In genomic region chr10:62021116-62021515, GRCh38 we compare ENCODE assay signal across 21 cellular contexts.
DNase-seq lines count a peak whose midpoint lies in the region; TF ChIP-seq lines count a peak whose summit lies in the region.
"Had no signal": no experiment of that assay in that cellular context is flagged by ENCODE, and none has a peak within 500 bp of the region (broad histone marks: within the 10 kb centered on the region; RNA-seq: fewer than 3 reads in every experiment).

No MANE protein-coding gene starts in this region.

- TF ChIP-seq CTCF in chondrocyte (IDR thresholded peaks at IDR 0.05) = no peak
- no peak for TF ChIP-seq CTCF in spleen (IDR thresholded peaks at IDR 0.05 in 8 of 11, conservative IDR thresholded peaks at IDR 0.05 in 3 of 11)

- peaks cover 91% of the 10 kb centered on the region for H3K36me3 Mint-ChIP-seq in activated T-cell treated with anti-CD3 and anti-CD28 coated beads, Interleukin-2, amount 50 U/mL, for 24 hours (ENCODE audit: low read depth)
- peaks cover 6% of the 10 kb centered on the region for H3K36me3 Mint-ChIP-seq in chondrocyte (ENCODE audit: low read depth)

- H3F3A ChIP-seq in GM23248 (ENCODE audit: insufficient read depth) = peaks cover 58% of the 10 kb centered on the region

- peaks cover 12% of the 10 kb centered on the region for H3K79me2 ChIP-seq in GM23248 (ENCODE audit: insufficient read depth)

- WGBS in GM23248 (ENCODE audit: low coverage in 1 of 2, low lambda C conversion rate in 2 of 2, missing lambda C conversion rate in 2 of 2), 2 experiments = 32 to 33% methylated on average over 1 of the region's 1 CpG
- 72 to 86% (median 79%) methylated on average over 1 of the region's 1 CpG for WGBS in spleen, 5 donors

- peaks cover 70% of the 10 kb centered on the region for H3K4me1 ChIP-seq in GM23248 (ENCODE audit: insufficient read depth)
- peaks cover 40 to 93% (median 67%) of the 10 kb centered on the region in 6 donors for H3K4me1 ChIP-seq in spleen

- H3K27me3 ChIP-seq in GM23248 (replicated peaks; ENCODE audit: insufficient read depth) (no peaks in the 10 kb centered on the region), spleen (replicated peaks in 1 of 7) (no peaks in the 10 kb centered on the region)

- H3K27me3 Mint-ChIP-seq in activated T-cell treated with anti-CD3 and anti-CD28 coated beads, Interleukin-2, amount 50 U/mL, for 24 hours = no peaks in the 10 kb centered on the region
- H3K27me3 Mint-ChIP-seq in chondrocyte (ENCODE audit: low read depth) = no peaks in the 10 kb centered on the region

- no peak overlapping the region for H3K4me3 ChIP-seq in GM23248
- no peak overlapping the region for H3K4me3 ChIP-seq in spleen
- H3K4me3 ChIP-seq: HAP-1 had no signal

- H3K9me3 ChIP-seq in GM23248 (ENCODE audit: low read depth) (no peaks in the 10 kb centered on the region), spleen (no peaks in the 10 kb centered on the region)
- H3K9me3 ChIP-seq: HAP-1 had no signal

- H3K27ac Mint-ChIP-seq in activated T-cell treated with anti-CD3 and anti-CD28 coated beads, Interleukin-2, amount 50 U/mL, for 24 hours = peak overlapping the region; percentile 86
- peak overlapping the region; percentile 45 for H3K27ac Mint-ChIP-seq in chondrocyte (ENCODE audit: unreplicated experiment)

- H4K20me1 ChIP-seq in GM23248 (ENCODE audit: insufficient read depth) = no peaks in the 10 kb centered on the region

- peaks cover 6% of the 10 kb centered on the region for H3K9me3 Mint-ChIP-seq in activated T-cell treated with anti-CD3 and anti-CD28 coated beads, Interleukin-2, amount 50 U/mL, for 24 hours
- H3K9me3 Mint-ChIP-seq in chondrocyte (ENCODE audit: low read depth) = peaks cover 11% of the 10 kb centered on the region

- DNase-seq in activated T-cell treated with anti-CD3 and anti-CD28 coated beads, Interleukin-2, amount 50 U/mL, for 24 hours = no peak
- DNase-seq in activated T-cell treated with anti-CD3 and anti-CD28 coated beads, Interleukin-2, amount 50 U/mL, for 1 hour = no peak
- DNase-seq in GM23248 (no peak), chondrocyte (ENCODE audit: low spot score) (no peak), spleen (no peak), hippocampal formation (lab: John Stamatoyannopoulos, UW) (no peak), activated gamma-delta T cell (lab: John Stamatoyannopoulos, UW) (no peak), NCI-H1105 treated with DMSO at 0.1 percent for 48 hours (lab: John Stamatoyannopoulos, UW) (no peak)
- DNase-seq: activated CD4-positive, alpha-beta T cell treated with anti-CD3 and anti-CD28 coated beads, Interleukin-2, amount 50 U/mL, for 4 hours; activated T-cell treated with anti-CD3 and anti-CD28 coated beads, Interleukin-2, amount 50 U/mL, for 4 hours; amniotic stem cell; C1 segment of cervical spinal cord; GDM1; glutamatergic neuron; NCI-H2171 treated with DMSO at 0.1 percent for 48 hours; OCI-M1; retina; SHP77 treated with DMSO at 0.1 percent for 48 hours; stimulated activated CD4-positive, alpha-beta T cell treated with anti-CD3 and anti-CD28 coated beads, Interleukin-15, amount 100 ng/mL, for 24 hours; stimulated activated naive CD4-positive, alpha-beta T cell had no signal

- no peak overlapping the region for H3K4me3 Mint-ChIP-seq in activated T-cell treated with anti-CD3 and anti-CD28 coated beads, Interleukin-2, amount 50 U/mL, for 24 hours
- H3K4me3 Mint-ChIP-seq in chondrocyte (ENCODE audit: unreplicated experiment) = no peak overlapping the region

- no peak overlapping the region for H3K4me2 ChIP-seq in GM23248 (ENCODE audit: unreplicated experiment)

- no peaks in the 10 kb centered on the region for H3K36me3 ChIP-seq in GM23248 (ENCODE audit: low read depth)
- H3K36me3 ChIP-seq in spleen = no peaks in the 10 kb centered on the region
- H3K36me3 ChIP-seq: HAP-1 had no signal

- H3K27ac ChIP-seq in GM23248 = 0 out of 2 replicates have a peak overlapping the region, but pooled peaks have one; percentile 1
- peak overlapping the region in 7 of 8 donors; percentile 7 to 90 (median 87) for H3K27ac ChIP-seq in spleen

- TF ChIP-seq POLR2A in spleen (IDR thresholded peaks at IDR 0.05) = no peak

- peaks cover 96% of the 10 kb centered on the region for H3K4me1 Mint-ChIP-seq in activated T-cell treated with anti-CD3 and anti-CD28 coated beads, Interleukin-2, amount 50 U/mL, for 24 hours (ENCODE audit: low read depth)
- peaks cover 67% of the 10 kb centered on the region for H3K4me1 Mint-ChIP-seq in chondrocyte (ENCODE audit: low read depth)

- intact Hi-C loops in spleen (cut with DNase I; ENCODE audit: low total_unique reads) = no loop called here

- in situ Hi-C loops in GM23248 (cut with MboI) = no loop called here

- no peaks in the 10 kb centered on the region for H3K9me2 ChIP-seq in GM23248 (ENCODE audit: insufficient read depth)

- no peak overlapping the region for H2AFZ ChIP-seq in GM23248

- no peak overlapping the region for H3K9ac ChIP-seq in GM23248
